20 cellular contexts compared by ENCODE assay signal in the genomic region with DNA sequence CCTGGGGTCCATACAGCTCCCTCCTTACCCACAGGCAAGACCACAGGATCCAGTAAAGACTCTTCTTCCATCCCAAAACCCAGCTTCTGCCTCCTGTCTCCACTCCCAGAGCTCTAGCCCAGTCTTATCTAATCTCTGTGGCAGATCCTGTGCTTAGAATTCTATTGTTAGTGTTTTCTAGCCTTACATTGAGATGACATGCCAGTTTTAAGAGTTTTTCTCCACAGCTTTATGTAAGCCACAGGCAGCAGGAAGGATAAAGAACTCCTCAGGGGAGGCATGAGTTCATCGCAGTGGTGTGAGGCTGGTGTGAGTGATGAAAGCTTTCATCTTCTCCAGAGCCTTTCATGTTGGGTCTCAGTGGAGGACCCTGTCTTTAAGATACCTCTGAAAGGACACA.
"Had no signal": no experiment of that assay in that cellular context is flagged by ENCODE, and none has a peak within 500 bp of the region (broad histone marks: within the 10 kb centered on the region; RNA-seq: fewer than 3 reads in every experiment).

No MANE protein-coding gene starts in this region.

- H3K36me3 Mint-ChIP-seq: natural killer cell; stimulated activated naive B cell treated with anti-CD40 and anti-IgM and Interleukin-4, amounts not matched to agents 10 μg/mL and 1 μg/mL and 100 μg/mL, for 72 hours had no signal

- H3K4me1 ChIP-seq: esophagus muscularis mucosa, gastrocnemius medialis, heart left ventricle, left lung, parathyroid adenoma, tibial nerve, upper lobe of left lung had no signal

- H3K27me3 ChIP-seq: esophagus muscularis mucosa, gastrocnemius medialis, heart left ventricle, hepatocyte, left lung, tibial nerve, upper lobe of left lung had no signal

- H3K9me3 ChIP-seq: gastrocnemius medialis, thoracic aorta, upper lobe of left lung had no signal

- H3K4me1 Mint-ChIP-seq: natural killer cell; neural crest cell; stimulated activated naive B cell treated with anti-CD40 and anti-IgM and Interleukin-4, amounts not matched to agents 10 μg/mL and 1 μg/mL and 100 μg/mL, for 72 hours had no signal

- DNase-seq: central memory CD4-positive, alpha-beta T cell; effector CD8-positive, alpha-beta T cell; gastrocnemius medialis; heart left ventricle; left cardiac atrium; left lung; natural killer cell; stimulated activated CD4-positive, alpha-beta T cell treated with anti-CD3 and anti-CD28 coated beads, Interleukin-4, amount 100 ng/mL, for 4 hours; stimulated activated naive B cell treated with anti-CD40 and anti-IgM and Interleukin-4, amounts not matched to agents 10 μg/mL and 1 μg/mL and 100 μg/mL, for 72 hours; upper lobe of left lung had no signal

- ATAC-seq: gastrocnemius medialis; heart left ventricle; left cardiac atrium; left lung; natural killer cell; sciatic nerve; stimulated activated naive B cell treated with anti-CD40 and anti-IgM and Interleukin-4, amounts not matched to agents 10 μg/mL and 1 μg/mL and 100 μg/mL, for 72 hours had no signal

- H3K79me2 ChIP-seq: hepatocyte, parathyroid adenoma had no signal

- H3K27ac ChIP-seq: esophagus muscularis mucosa, gastrocnemius medialis, heart left ventricle, hepatocyte, left lung, parathyroid adenoma, thoracic aorta, tibial nerve, upper lobe of left lung had no signal

- H3K27ac Mint-ChIP-seq: dendritic cell treated with granulocyte-macrophage colony-stimulating factor and Interleukin-4, amounts not matched to agents 40 ng/mL and 50 ng/mL, for 4 days; natural killer cell; progenitor cell of endocrine pancreas; stimulated activated naive B cell treated with anti-CD40 and anti-IgM and Interleukin-4, amounts not matched to agents 10 μg/mL and 1 μg/mL and 100 μg/mL, for 72 hours; stimulated activated naive CD8-positive, alpha-beta T cell treated with anti-CD3 and anti-CD28 coated beads, Interleukin-15, Interleukin-2, amounts not matched to agents 100 ng/mL and 50 ng/mL, for 24 hours had no signal

- H3K27me3 Mint-ChIP-seq: dendritic cell treated with granulocyte-macrophage colony-stimulating factor and Interleukin-4, amounts not matched to agents 40 ng/mL and 50 ng/mL, for 4 days; progenitor cell of endocrine pancreas; stimulated activated naive CD8-positive, alpha-beta T cell treated with anti-CD3 and anti-CD28 coated beads, Interleukin-15, Interleukin-2, amounts not matched to agents 100 ng/mL and 50 ng/mL, for 24 hours had no signal

- H3K4me3 Mint-ChIP-seq: dendritic cell treated with granulocyte-macrophage colony-stimulating factor and Interleukin-4, amounts not matched to agents 40 ng/mL and 50 ng/mL, for 4 days; natural killer cell; neural crest cell; stimulated activated naive B cell treated with anti-CD40 and anti-IgM and Interleukin-4, amounts not matched to agents 10 μg/mL and 1 μg/mL and 100 μg/mL, for 72 hours; stimulated activated naive CD8-positive, alpha-beta T cell treated with anti-CD3 and anti-CD28 coated beads, Interleukin-15, Interleukin-2, amounts not matched to agents 100 ng/mL and 50 ng/mL, for 24 hours had no signal

- H3K9ac ChIP-seq: parathyroid adenoma had no signal

- H3K9me3 Mint-ChIP-seq: stimulated activated naive CD8-positive, alpha-beta T cell treated with anti-CD3 and anti-CD28 coated beads, Interleukin-15, Interleukin-2, amounts not matched to agents 100 ng/mL and 50 ng/mL, for 24 hours had no signal

- H3K36me3 ChIP-seq: esophagus muscularis mucosa, gastrocnemius medialis, heart left ventricle, left lung, thoracic aorta, tibial nerve, upper lobe of left lung had no signal

- H3K4me3 ChIP-seq: esophagus muscularis mucosa, gastrocnemius medialis, heart left ventricle, hepatocyte, left lung, thoracic aorta, tibial nerve, upper lobe of left lung had no signal

- H3K4me2 ChIP-seq: hepatocyte had no signal
